Comparison of ENCODE assay signal across 25 cellular contexts in genomic region chr2:95104606-95105005, GRCh38.
"Had no signal": no experiment of that assay in that cellular context is flagged by ENCODE, and none has a peak within 500 bp of the region (broad histone marks: within the 10 kb centered on the region; RNA-seq: fewer than 3 reads in every experiment).

No MANE protein-coding gene starts in this region.

- H3K27ac Mint-ChIP-seq: natural killer cell treated with Interleukin-12 subunit alpha and Interleukin-12 subunit beta and Interleukin-15 and Interleukin-18, amount 100 ng/mL, for 72 hours; nephron progenitor cell; stimulated activated effector memory CD8-positive, alpha-beta T cell treated with anti-CD3 and anti-CD28 coated beads, Interleukin-12 subunit alpha, Interleukin-12 subunit beta, amount 100 ng/mL, for 72 hours; stimulated activated naive B cell treated with anti-CD40 and anti-IgM and Interleukin-4, amounts not matched to agents 10 μg/mL and 1 μg/mL and 100 μg/mL, for 72 hours; stimulated activated naive CD8-positive, alpha-beta T cell treated with anti-CD3 and anti-CD28 coated beads, Interleukin-15, Interleukin-2, amounts not matched to agents 100 ng/mL and 50 ng/mL, for 24 hours had no signal

- H3K9me3 ChIP-seq: neutrophil, pancreas, prostate gland, right lobe of liver, sigmoid colon, stomach, thoracic aorta, thyroid gland, tibial nerve, upper lobe of left lung, vagina had no signal

- H3K27ac ChIP-seq: neutrophil, pancreas, prostate gland, right lobe of liver, sigmoid colon, stomach, thoracic aorta, thyroid gland, tibial nerve, upper lobe of left lung, vagina had no signal

- H3K27me3 ChIP-seq: neutrophil, pancreas, right lobe of liver, sigmoid colon, stomach, thyroid gland, tibial nerve, upper lobe of left lung, vagina had no signal

- DNase-seq: nephron progenitor cell; pancreas; right cardiac atrium; right lobe of liver; sigmoid colon; small intestine; stimulated activated CD4-positive, alpha-beta T cell treated with anti-CD3 and anti-CD28 coated beads, Interleukin-15, amount 100 ng/mL, for 24 hours; stimulated activated CD4-positive, alpha-beta T cell treated with anti-CD3 and anti-CD28 coated beads, Interleukin-2, amount 100 ng/mL, for 24 hours; stimulated activated CD4-positive, alpha-beta T cell treated with anti-CD3 and anti-CD28 coated beads, Interleukin-2, amount 100 ng/mL, for 48 hours; stimulated activated CD4-positive, alpha-beta T cell treated with anti-CD3 and anti-CD28 coated beads, Interleukin-4, amount 100 ng/mL, for 24 hours; stimulated activated naive B cell treated with anti-CD40 and anti-IgM and Interleukin-4, amounts not matched to agents 10 μg/mL and 1 μg/mL and 100 μg/mL, for 72 hours; stimulated activated naive CD4-positive, alpha-beta T cell treated with Interleukin-2 at 50 U/mL for 16 hours; stomach; thyroid gland; trophoblast cell had no signal

- ATAC-seq: natural killer cell treated with Interleukin-12 subunit alpha and Interleukin-12 subunit beta and Interleukin-15 and Interleukin-18, amount 100 ng/mL, for 72 hours; pancreas; right cardiac atrium; right lobe of liver; stimulated activated effector memory CD8-positive, alpha-beta T cell treated with anti-CD3 and anti-CD28 coated beads, Interleukin-12 subunit alpha, Interleukin-12 subunit beta, amount 100 ng/mL, for 72 hours; stimulated activated naive B cell treated with anti-CD40 and anti-IgM and Interleukin-4, amounts not matched to agents 10 μg/mL and 1 μg/mL and 100 μg/mL, for 72 hours had no signal

- H3K4me1 Mint-ChIP-seq: nephron progenitor cell, neural crest cell had no signal

- H3K9me3 Mint-ChIP-seq: natural killer cell treated with Interleukin-12 subunit alpha and Interleukin-12 subunit beta and Interleukin-15 and Interleukin-18, amount 100 ng/mL, for 72 hours; neural crest cell; stimulated activated effector memory CD8-positive, alpha-beta T cell treated with anti-CD3 and anti-CD28 coated beads, Interleukin-12 subunit alpha, Interleukin-12 subunit beta, amount 100 ng/mL, for 72 hours; stimulated activated naive B cell treated with anti-CD40 and anti-IgM and Interleukin-4, amounts not matched to agents 10 μg/mL and 1 μg/mL and 100 μg/mL, for 72 hours; stimulated activated naive CD8-positive, alpha-beta T cell treated with anti-CD3 and anti-CD28 coated beads, Interleukin-15, Interleukin-2, amounts not matched to agents 100 ng/mL and 50 ng/mL, for 24 hours had no signal

- H3K4me1 ChIP-seq: pancreas, prostate gland, right lobe of liver, sigmoid colon, stomach, thyroid gland, tibial nerve, upper lobe of left lung, vagina had no signal

- H3K4me3 Mint-ChIP-seq: natural killer cell treated with Interleukin-12 subunit alpha and Interleukin-12 subunit beta and Interleukin-15 and Interleukin-18, amount 100 ng/mL, for 72 hours; nephron progenitor cell; neural crest cell; stimulated activated effector memory CD8-positive, alpha-beta T cell treated with anti-CD3 and anti-CD28 coated beads, Interleukin-12 subunit alpha, Interleukin-12 subunit beta, amount 100 ng/mL, for 72 hours; stimulated activated naive B cell treated with anti-CD40 and anti-IgM and Interleukin-4, amounts not matched to agents 10 μg/mL and 1 μg/mL and 100 μg/mL, for 72 hours; stimulated activated naive CD8-positive, alpha-beta T cell treated with anti-CD3 and anti-CD28 coated beads, Interleukin-15, Interleukin-2, amounts not matched to agents 100 ng/mL and 50 ng/mL, for 24 hours had no signal

- H3K27me3 Mint-ChIP-seq: natural killer cell treated with Interleukin-12 subunit alpha and Interleukin-12 subunit beta and Interleukin-15 and Interleukin-18, amount 100 ng/mL, for 72 hours; stimulated activated naive B cell treated with anti-CD40 and anti-IgM and Interleukin-4, amounts not matched to agents 10 μg/mL and 1 μg/mL and 100 μg/mL, for 72 hours; stimulated activated naive CD8-positive, alpha-beta T cell treated with anti-CD3 and anti-CD28 coated beads, Interleukin-15, Interleukin-2, amounts not matched to agents 100 ng/mL and 50 ng/mL, for 24 hours had no signal

- H3K4me3 ChIP-seq: pancreas, prostate gland, right lobe of liver, sigmoid colon, stomach, thoracic aorta, thyroid gland, tibial nerve, upper lobe of left lung, vagina had no signal
